ENCODE assay signal across 8 cellular contexts in genomic region chr11:105000797-105001196, GRCh38. TPM values are rescaled to one million over a fixed set of nuclear protein-coding genes. Genes with fewer than 3 reads are reported as not detected.
DNase-seq lines count a peak whose midpoint lies in the region; ATAC-seq and TF ChIP-seq lines count a peak whose summit lies in the region.

No MANE protein-coding gene starts in this region.

- H3K27me3 ChIP-seq in BE2C (no peaks in the 10 kb centered on the region), colonic mucosa (no peaks in the 10 kb centered on the region)

- TF ChIP-seq POLR2A in erythroblast (IDR thresholded peaks at IDR 0.05; ENCODE audit: low read length): no peak

- ATAC-seq in GM19351 (IDR thresholded peaks at IDR 0.05; ENCODE audit: unreplicated experiment): peak; percentile 96
- ATAC-seq in HG03442 (IDR thresholded peaks at IDR 0.05; ENCODE audit: unreplicated experiment): peak; percentile 88

- peak; percentile 79 for TF ChIP-seq CTCF in BE2C (IDR thresholded peaks at IDR 0.05; ENCODE audit: low read depth, low read length)
- no peak for TF ChIP-seq CTCF in colonic mucosa (IDR thresholded peaks at IDR 0.05)

- no peaks in the 10 kb centered on the region for H3K36me3 ChIP-seq in BE2C
- no peaks in the 10 kb centered on the region for H3K36me3 ChIP-seq in colonic mucosa

- DNase-seq in BE2C: no peak
- peak; percentile 40 for DNase-seq in activated CD4-positive, alpha-beta T cell treated with anti-CD3 and anti-CD28 coated beads, Interleukin-2, amount 50 U/mL, for 4 hours
- peak; percentile 37 to 56 for DNase-seq in erythroblast (lab: John Stamatoyannopoulos, UW)
- peak; percentile 18 to 25 for DNase-seq in stimulated activated CD4-positive, alpha-beta T cell treated with anti-CD3 and anti-CD28 coated beads, Interleukin-15, amount 100 ng/mL, for 1 hour (ENCODE audit: low read depth in 1 of 2, low spot score in 1 of 2)
- no peak for DNase-seq in colonic mucosa
- no peak for DNase-seq in NCI-H1417 (lab: John Stamatoyannopoulos, UW)

- intact Hi-C loops in colonic mucosa (cut with DNase I): no loop called here

- H3K9ac ChIP-seq in colonic mucosa (ENCODE audit: low read depth in 2 of 2, low read length in 2 of 2): no peak overlapping the region

- H3K4me3 ChIP-seq in BE2C (ENCODE audit: low read depth, low read length) (no peak overlapping the region), colonic mucosa (no peak overlapping the region)

- H3K9me3 ChIP-seq in BE2C (no peaks in the 10 kb centered on the region), colonic mucosa (no peaks in the 10 kb centered on the region)

- H3K27ac ChIP-seq in colonic mucosa: no peak overlapping the region

- H3K4me1 ChIP-seq in BE2C: peaks cover 12% of the 10 kb centered on the region
- H3K4me1 ChIP-seq in colonic mucosa: no peaks in the 10 kb centered on the region

RNA-seq across cellular contexts. Expression of gene CASP5, which starts 22.2 kb away (rescaled TPM):
- polyA plus RNA-seq in BE2C (2012; ENCODE audit: insufficient read depth, insufficient read length, low read depth): not detected
- total RNA-seq in colonic mucosa: 10 to 100 TPM; 25.7 to 47.3 TPM

RNA-seq across cellular contexts. Expression of gene CASP4, which starts 32.4 kb away (rescaled TPM):
- polyA plus RNA-seq in BE2C (2012; ENCODE audit: insufficient read depth, insufficient read length, low read depth): 4.9 TPM
- total RNA-seq in colonic mucosa: 10 to 100 TPM; 27.6 to 29.8 TPM

RNA-seq across cellular contexts. Expression of gene CASP1, which starts 34.1 kb away (rescaled TPM):
- polyA plus RNA-seq in BE2C (2012; ENCODE audit: insufficient read depth, insufficient read length, low read depth): not detected
- 10 to 100 TPM; 68.7 to 73.7 TPM for total RNA-seq in colonic mucosa

RNA-seq across cellular contexts. Expression of gene CARD16, which starts 44.3 kb away (rescaled TPM):
- polyA plus RNA-seq in BE2C (2012; ENCODE audit: insufficient read depth, insufficient read length, low read depth): not detected
- 10 to 100 TPM; 35.9 to 40.2 TPM for total RNA-seq in colonic mucosa

Comparison
In these comparisons a context has a peak if more than half of its experiments do, and no peak if none do; other contexts are left out.
1. DNase-seq: peak in activated CD4-positive, alpha-beta T cell treated with anti-CD3 and anti-CD28 coated beads, Interleukin-2, amount 50 U/mL, for 4 hours (2 of 2), erythroblast (2 of 2) and stimulated activated CD4-positive, alpha-beta T cell treated with anti-CD3 and anti-CD28 coated beads, Interleukin-15, amount 100 ng/mL, for 1 hour (2 of 2); none in BE2C (single experiment), colonic mucosa (single experiment) and NCI-H1417 (0 of 3).